In the genomic region with DNA sequence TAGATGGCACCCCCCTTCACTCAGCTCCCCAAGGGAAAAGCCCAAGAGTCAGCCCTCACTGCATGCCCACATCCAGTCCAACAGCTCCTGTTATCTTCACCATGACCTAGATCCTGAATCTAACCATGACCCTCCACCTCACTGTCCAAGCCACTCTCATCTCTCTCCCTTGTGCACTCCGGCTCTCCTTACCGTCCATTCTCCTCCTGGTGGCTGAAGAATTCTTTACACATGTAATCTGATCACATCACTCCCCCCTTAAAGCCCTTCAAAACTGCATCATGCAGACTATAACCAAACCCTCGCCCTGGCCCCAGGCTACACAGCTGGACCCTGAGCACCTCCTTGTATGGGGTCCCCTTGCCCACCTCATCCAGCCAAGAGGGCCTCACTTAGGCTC, we compare ENCODE assay signal across 11 cellular contexts. TPM values are rescaled to one million over a fixed set of nuclear protein-coding genes. Genes with fewer than 3 reads are reported as not detected.
DNase-seq lines count a peak whose midpoint lies in the region; ATAC-seq, FAIRE-seq and TF ChIP-seq lines count a peak whose summit lies in the region.
"Had no signal": no experiment of that assay in that cellular context is flagged by ENCODE, and none has a peak within 500 bp of the region (broad histone marks: within the 10 kb centered on the region; RNA-seq: fewer than 3 reads in every experiment).

No MANE protein-coding gene starts in this region.

- H2AFZ ChIP-seq in keratinocyte (ENCODE audit: control insufficient read depth, low read length) = no peak overlapping the region

- H3K4me3 ChIP-seq in keratinocyte (ENCODE audit: control insufficient read depth in 2 of 3, extremely low read depth in 1 of 3, insufficient read depth in 2 of 3, low read depth in 1 of 3, low read length in 3 of 3) = no peak overlapping the region

- CTCF ChIA-PET in HEK293T (lab: Yijun Ruan, JAX) = no interaction called here

- no peak for ATAC-seq in activated T-helper 17 cell treated with anti-CD3 and anti-CD28 coated beads, Interleukin-2, amount 50 U/mL, for 72 hours (replicated peaks)
- no peak for ATAC-seq in GM18868 (IDR thresholded peaks at IDR 0.05; ENCODE audit: unreplicated experiment)
- ATAC-seq in stimulated activated memory B cell treated with anti-CD40 and anti-IgM and Interleukin-4, amounts not matched to agents 10 μg/mL and 1 μg/mL and 100 μg/mL, for 72 hours = no peak

- no peaks in the 10 kb centered on the region for H4K20me1 ChIP-seq in keratinocyte (ENCODE audit: control insufficient read depth, extremely low read depth, insufficient read depth, low read length)

- no peaks in the 10 kb centered on the region for H3K27me3 ChIP-seq in keratinocyte (ENCODE audit: control insufficient read depth, extremely low read depth, insufficient read depth, low read length)

- no peak overlapping the region for H3K4me3 Mint-ChIP-seq in activated T-helper 17 cell treated with anti-CD3 and anti-CD28 coated beads, Interleukin-2, amount 50 U/mL, for 72 hours
- H3K4me3 Mint-ChIP-seq in T-helper 2 cell treated with Interferon-gamma antibody and Interleukin-4, amounts not matched to agents 5 μg/mL and 100 μg/mL, for 36 hours = no peak overlapping the region
- H3K4me3 Mint-ChIP-seq in stimulated activated memory B cell treated with anti-CD40 and anti-IgM and Interleukin-4, amounts not matched to agents 10 μg/mL and 1 μg/mL and 100 μg/mL, for 72 hours = no peak overlapping the region

- H3K27ac ChIP-seq in 22Rv1 = no peak overlapping the region
- H3K27ac ChIP-seq in keratinocyte (ENCODE audit: control insufficient read depth, insufficient read depth, low read length) = peak overlapping the region; percentile 74

- H3K4me2 ChIP-seq in keratinocyte (ENCODE audit: control insufficient read depth, extremely low read depth, insufficient read depth, low read depth, low read length) = peak overlapping the region; percentile 69

- H3K27ac Mint-ChIP-seq in activated T-helper 17 cell treated with anti-CD3 and anti-CD28 coated beads, Interleukin-2, amount 50 U/mL, for 72 hours = peak overlapping the region; percentile 20
- no peak overlapping the region for H3K27ac Mint-ChIP-seq in T-helper 2 cell treated with Interferon-gamma antibody and Interleukin-4, amounts not matched to agents 5 μg/mL and 100 μg/mL, for 36 hours
- H3K27ac Mint-ChIP-seq in stimulated activated memory B cell treated with anti-CD40 and anti-IgM and Interleukin-4, amounts not matched to agents 10 μg/mL and 1 μg/mL and 100 μg/mL, for 72 hours = no peak overlapping the region

- POLR2A ChIA-PET in HEK293T (lab: Yijun Ruan, JAX) = no interaction called here

- no peak overlapping the region for H3K9ac ChIP-seq in keratinocyte (ENCODE audit: control insufficient read depth, extremely low read depth, insufficient read depth, low read length)

- no peaks in the 10 kb centered on the region for H3K4me1 Mint-ChIP-seq in activated T-helper 17 cell treated with anti-CD3 and anti-CD28 coated beads, Interleukin-2, amount 50 U/mL, for 72 hours
- peaks cover 2% of the 10 kb centered on the region for H3K4me1 Mint-ChIP-seq in T-helper 2 cell treated with Interferon-gamma antibody and Interleukin-4, amounts not matched to agents 5 μg/mL and 100 μg/mL, for 36 hours (ENCODE audit: low read depth)
- no peaks in the 10 kb centered on the region for H3K4me1 Mint-ChIP-seq in stimulated activated memory B cell treated with anti-CD40 and anti-IgM and Interleukin-4, amounts not matched to agents 10 μg/mL and 1 μg/mL and 100 μg/mL, for 72 hours

- TF ChIP-seq CTCF in 22Rv1 (IDR thresholded peaks at IDR 0.05) (0 out of 2 replicates have a peak, but pooled peaks have one; percentile 11), keratinocyte (optimal IDR thresholded peaks at IDR 0.05 in 1 of 3, IDR thresholded peaks at IDR 0.05 in 1 of 3, conservative IDR thresholded peaks at IDR 0.05 in 1 of 3; ENCODE audit: extremely low read depth in 1 of 3, insufficient read depth in 2 of 3, low read length in 3 of 3) (peak; percentile 13 to 17 (median 17))

- dilution Hi-C loops in keratinocyte (cut with MboI; ENCODE audit: extremely low pct_ligation_motif_present, low sequenced_read_pairs) = loop anchor here (25.0 kb wide), 1 partner anchor 98 kb away; the partner anchor contains the start of gene PAFAH2

- no peaks in the 10 kb centered on the region for H3K36me3 Mint-ChIP-seq in activated T-helper 17 cell treated with anti-CD3 and anti-CD28 coated beads, Interleukin-2, amount 50 U/mL, for 72 hours (ENCODE audit: low read depth)
- H3K36me3 Mint-ChIP-seq in T-helper 2 cell treated with Interferon-gamma antibody and Interleukin-4, amounts not matched to agents 5 μg/mL and 100 μg/mL, for 36 hours (ENCODE audit: low read depth) = peaks cover 19% of the 10 kb centered on the region
- H3K36me3 Mint-ChIP-seq in stimulated activated memory B cell treated with anti-CD40 and anti-IgM and Interleukin-4, amounts not matched to agents 10 μg/mL and 1 μg/mL and 100 μg/mL, for 72 hours = no peaks in the 10 kb centered on the region

- no peaks in the 10 kb centered on the region for H3K9me3 Mint-ChIP-seq in activated T-helper 17 cell treated with anti-CD3 and anti-CD28 coated beads, Interleukin-2, amount 50 U/mL, for 72 hours
- H3K9me3 Mint-ChIP-seq in T-helper 2 cell treated with Interferon-gamma antibody and Interleukin-4, amounts not matched to agents 5 μg/mL and 100 μg/mL, for 36 hours = no peaks in the 10 kb centered on the region
- no peaks in the 10 kb centered on the region for H3K9me3 Mint-ChIP-seq in stimulated activated memory B cell treated with anti-CD40 and anti-IgM and Interleukin-4, amounts not matched to agents 10 μg/mL and 1 μg/mL and 100 μg/mL, for 72 hours

- no peak for FAIRE-seq in keratinocyte (lab: Jason Lieb, UNC)

- no peaks in the 10 kb centered on the region for H3K27me3 Mint-ChIP-seq in activated T-helper 17 cell treated with anti-CD3 and anti-CD28 coated beads, Interleukin-2, amount 50 U/mL, for 72 hours
- no peaks in the 10 kb centered on the region for H3K27me3 Mint-ChIP-seq in T-helper 2 cell treated with Interferon-gamma antibody and Interleukin-4, amounts not matched to agents 5 μg/mL and 100 μg/mL, for 36 hours (ENCODE audit: low read depth)
- H3K27me3 Mint-ChIP-seq in stimulated activated memory B cell treated with anti-CD40 and anti-IgM and Interleukin-4, amounts not matched to agents 10 μg/mL and 1 μg/mL and 100 μg/mL, for 72 hours = no peaks in the 10 kb centered on the region

- no peaks in the 10 kb centered on the region for H3K36me3 ChIP-seq in keratinocyte (ENCODE audit: control insufficient read depth in 2 of 2, extremely low read depth in 1 of 2, insufficient read depth in 2 of 2, low read length in 2 of 2)

- no peaks in the 10 kb centered on the region for H3K79me2 ChIP-seq in keratinocyte (ENCODE audit: control insufficient read depth, insufficient read depth, low read length)

- DNase-seq in HEK293T (ENCODE audit: extremely low spot score) = peak; percentile 46
- DNase-seq in keratinocyte (ENCODE audit: low read depth, low spot score) = no peak
- no peak for DNase-seq in Ammon's horn (ENCODE audit: low spot score)
- no peak for DNase-seq in T-helper 2 cell treated with Interferon-gamma antibody and Interleukin-4, amounts not matched to agents 5 μg/mL and 100 μg/mL, for 36 hours (ENCODE audit: low spot score)
- DNase-seq: cerebellar nuclear complex, NCI-H1694, nucleus accumbens had no signal

- H3K9me3 ChIP-seq in keratinocyte (ENCODE audit: control insufficient read depth, low read depth, low read length) = no peaks in the 10 kb centered on the region

- no peaks in the 10 kb centered on the region for H3K9me1 ChIP-seq in keratinocyte (ENCODE audit: control insufficient read depth, extremely low read depth, insufficient read depth, low read length)

- H3K4me1 ChIP-seq in keratinocyte (ENCODE audit: control insufficient read depth, extremely low read depth, insufficient read depth, low read length) = peaks cover 51% of the 10 kb centered on the region

RNA-seq across cellular contexts. Expression of gene PAQR7, which starts 14.0 kb away (rescaled TPM):
- 1 to 10 TPM; 5.7 to 7.2 TPM for total RNA-seq in activated T-helper 17 cell treated with anti-CD3 and anti-CD28 coated beads, Interleukin-2, amount 50 U/mL, for 72 hours
- polyA plus RNA-seq in keratinocyte = 14.5 to 32.1 TPM (median 21.7 TPM) in 3 replicates
- polyA plus RNA-seq in keratinocyte (2011; ENCODE audit: low read depth) = 7.0 TPM
- polyA plus RNA-seq in keratinocyte (2011; cell fraction: cytosol; rRNA removed) = 12.6 and 17.1 TPM in 2 replicates
- 40.5 and 47.9 TPM in 2 replicates for polyA plus RNA-seq in keratinocyte (2011; cell fraction: nucleus; rRNA removed)
- polyA plus RNA-seq in keratinocyte (2012; ENCODE audit: low replicate concordance) = 19.1 and 34.6 TPM in 2 replicates
- 29.5 to 61.0 TPM (median 33.6 TPM) in 3 replicates for polyA minus RNA-seq in keratinocyte
- polyA minus RNA-seq in keratinocyte (2011; cell fraction: cytosol; rRNA and poly(A)+ RNA removed) = 31.5 TPM
- 29.3 and 35.2 TPM in 2 replicates for polyA minus RNA-seq in keratinocyte (2011; cell fraction: nucleus; rRNA and poly(A)+ RNA removed)

RNA-seq across cellular contexts. Expression of gene STMN1, which starts 16.7 kb away (rescaled TPM):
- 100 to 1,000 TPM; 376 to 423 TPM for total RNA-seq in activated T-helper 17 cell treated with anti-CD3 and anti-CD28 coated beads, Interleukin-2, amount 50 U/mL, for 72 hours
- 16.2 to 96.9 TPM (median 82.8 TPM) in 3 replicates for polyA plus RNA-seq in keratinocyte
- polyA plus RNA-seq in keratinocyte (2011; ENCODE audit: low read depth) = 144 TPM
- polyA plus RNA-seq in keratinocyte (2011; cell fraction: cytosol; rRNA removed) = 43.2 and 53.5 TPM in 2 replicates
- 28.5 and 36.8 TPM in 2 replicates for polyA plus RNA-seq in keratinocyte (2011; cell fraction: nucleus; rRNA removed)
- 47.4 and 128 TPM in 2 replicates for polyA plus RNA-seq in keratinocyte (2012; ENCODE audit: low replicate concordance)
- 2.3 to 17.5 TPM (median 10.3 TPM) in 3 replicates for polyA minus RNA-seq in keratinocyte
- polyA minus RNA-seq in keratinocyte (2011; cell fraction: cytosol; rRNA and poly(A)+ RNA removed) = 8.4 TPM
- 2.7 and 6.4 TPM in 2 replicates for polyA minus RNA-seq in keratinocyte (2011; cell fraction: nucleus; rRNA and poly(A)+ RNA removed)

RNA-seq across cellular contexts. Expression of gene AUNIP, which starts 30.2 kb away (rescaled TPM):
- total RNA-seq in activated T-helper 17 cell treated with anti-CD3 and anti-CD28 coated beads, Interleukin-2, amount 50 U/mL, for 72 hours = 1 to 10 TPM; 3.7 to 7.2 TPM
- polyA plus RNA-seq in keratinocyte = 6.2 to 9.3 TPM (median 8.0 TPM) in 3 replicates
- polyA plus RNA-seq in keratinocyte (2011; ENCODE audit: low read depth) = 0.32 TPM
- 4.4 and 8.9 TPM in 2 replicates for polyA plus RNA-seq in keratinocyte (2011; cell fraction: cytosol; rRNA removed)
- polyA plus RNA-seq in keratinocyte (2011; cell fraction: nucleus; rRNA removed) = 5.5 and 6.3 TPM in 2 replicates
- 1.4 and 5.6 TPM in 2 replicates for polyA plus RNA-seq in keratinocyte (2012; ENCODE audit: low replicate concordance)
- 3.1 to 9.8 TPM (median 5.5 TPM) in 3 replicates for polyA minus RNA-seq in keratinocyte
- polyA minus RNA-seq in keratinocyte (2011; cell fraction: cytosol; rRNA and poly(A)+ RNA removed) = 4.2 TPM
- 2.6 and 3.2 TPM in 2 replicates for polyA minus RNA-seq in keratinocyte (2011; cell fraction: nucleus; rRNA and poly(A)+ RNA removed)
